Comparison of ENCODE assay signal across 8 cellular contexts in the genomic region with DNA sequence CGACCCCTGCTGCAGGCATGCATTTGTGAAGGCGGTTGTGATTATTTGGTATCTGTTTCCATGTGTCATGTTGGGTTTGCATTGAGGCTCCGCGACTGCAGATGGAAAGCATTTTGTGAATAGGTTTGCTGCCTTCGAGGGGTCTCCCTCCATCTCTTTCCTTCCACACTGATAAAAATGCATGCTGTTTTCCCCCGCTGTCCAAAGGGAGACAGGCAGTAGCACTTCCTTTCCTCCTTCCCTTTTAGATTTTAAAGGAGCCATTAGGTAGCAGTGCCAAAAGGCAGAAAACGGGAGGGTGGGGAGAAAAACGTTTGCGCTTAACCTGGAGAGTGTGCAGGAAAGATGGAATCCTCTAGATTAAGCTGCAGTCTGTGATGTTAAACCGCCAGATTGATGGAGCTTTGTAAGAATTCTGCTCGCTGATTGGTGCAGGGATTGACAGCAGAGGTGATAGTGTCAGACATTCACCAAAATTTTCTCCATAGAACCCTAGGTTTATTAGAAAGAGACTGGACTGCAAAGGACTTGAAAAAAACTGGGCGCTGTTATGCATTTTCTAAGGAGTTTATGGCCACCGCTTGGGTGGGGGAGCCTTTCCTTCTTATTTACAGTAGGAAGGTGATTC. TPM values are rescaled to one million over a fixed set of nuclear protein-coding genes. Genes with fewer than 3 reads are reported as not detected.
A peak's percentile ranks its signal among the peaks of the same experiment; 100 is the strongest.
DNase-seq lines count a peak whose midpoint lies in the region; ATAC-seq, FAIRE-seq and TF ChIP-seq lines count a peak whose summit lies in the region.

No MANE protein-coding gene starts in this region.

- H3K9me3 Mint-ChIP-seq in immature natural killer cell, result no peaks in the 10 kb centered on the region

- no peak for TF ChIP-seq POLR2A in spleen (IDR thresholded peaks at IDR 0.05)

- no peak for ATAC-seq in HG02973 (IDR thresholded peaks at IDR 0.05; ENCODE audit: unreplicated experiment)

- H3K27ac ChIP-seq in ascending aorta (peak overlapping the region; percentile 76 to 82), spleen (peak overlapping the region; percentile 78 to 97 (median 92))

- 0 to 1% (median 1%) methylated on average over 13 of the region's 13 CpGs for WGBS in spleen, 5 donors

- H3K4me3 ChIP-seq in ascending aorta (peak overlapping the region; percentile 79 to 82), spleen (peak overlapping the region; percentile 63 to 96 (median 88))

- H3K27me3 ChIP-seq in ascending aorta (no peaks in the 10 kb centered on the region), spleen (replicated peaks in 1 of 7) (no peaks in the 10 kb centered on the region)

- H3K27ac Mint-ChIP-seq in immature natural killer cell, result peak overlapping the region; percentile 93 to 100 (median 98)

- H3K4me1 Mint-ChIP-seq in immature natural killer cell, result peaks cover 81 to 99% of the 10 kb centered on the region in 2 donors

- H3K4me3 Mint-ChIP-seq in immature natural killer cell, result peak overlapping the region; percentile 87 to 98 (median 92)

- H3K9me3 ChIP-seq in ascending aorta (no peaks in the 10 kb centered on the region), spleen (no peaks in the 10 kb centered on the region)

- H3K4me1 ChIP-seq in ascending aorta (peaks cover 0 to 28% of the 10 kb centered on the region in 2 donors), spleen (peaks cover 57 to 92% (median 81%) of the 10 kb centered on the region in 6 donors)

- DNase-seq in GM18507 (ENCODE audit: extremely low spot score, insufficient read length, low read depth) (no peak), NCI-H345 (lab: John Stamatoyannopoulos, UW) (peak; percentile 48), ascending aorta (ENCODE audit: low spot score in 2 of 2) (no peak), immature natural killer cell (peak; percentile 35 to 47 (median 46)), spleen (no peak), SIG-M5 (lab: John Stamatoyannopoulos, UW) (no peak), foreskin melanocyte (no peak)

- H3K36me3 ChIP-seq in ascending aorta, result no peaks in the 10 kb centered on the region
- no peaks in the 10 kb centered on the region for H3K36me3 ChIP-seq in spleen

- no peaks in the 10 kb centered on the region for H3K36me3 Mint-ChIP-seq in immature natural killer cell

- TF ChIP-seq CTCF in ascending aorta (IDR thresholded peaks at IDR 0.05) (no peak), spleen (IDR thresholded peaks at IDR 0.05 in 8 of 11, conservative IDR thresholded peaks at IDR 0.05 in 3 of 11) (no peak)

- intact Hi-C loops in ascending aorta (cut with DNase I), result loop anchor here (2.0 to 5.0 kb wide), 4 partner anchors 35 to 300 kb away; a partner anchor contains a TSS
- intact Hi-C loops in spleen (cut with DNase I; ENCODE audit: low total_unique reads), result no loop called here

- H3K27me3 Mint-ChIP-seq in immature natural killer cell (ENCODE audit: low read depth in 3 of 3), result peaks cover 20 to 24% (median 22%) of the 10 kb centered on the region in 3 donors

- peak; percentile 59 for FAIRE-seq in GM18507 (lab: Jason Lieb, UNC)

RNA-seq across cellular contexts. Expression of a gene that starts 0.7 kb away (rescaled TPM):
- total RNA-seq in ascending aorta (22.4 TPM), spleen (10 to 100 TPM; 42.6 to 62.9 (median 50.2) TPM)
- polyA plus RNA-seq in immature natural killer cell (100 to 1,000 TPM; 134 to 265 (median 224) TPM), spleen (10 to 100 TPM; 18.8 to 21.5 (median 20.6) TPM)

Comparison
In these comparisons a context has a peak if more than half of its experiments do, and no peak if none do; other contexts are left out.
1. DNase-seq: peak in NCI-H345 (single experiment) and immature natural killer cell (3 of 3); none in GM18507 (single experiment), ascending aorta (0 of 2), spleen (single experiment), SIG-M5 (single experiment) and foreskin melanocyte (single experiment).